ENCODE assay signal across 8 cellular contexts in the genomic region with DNA sequence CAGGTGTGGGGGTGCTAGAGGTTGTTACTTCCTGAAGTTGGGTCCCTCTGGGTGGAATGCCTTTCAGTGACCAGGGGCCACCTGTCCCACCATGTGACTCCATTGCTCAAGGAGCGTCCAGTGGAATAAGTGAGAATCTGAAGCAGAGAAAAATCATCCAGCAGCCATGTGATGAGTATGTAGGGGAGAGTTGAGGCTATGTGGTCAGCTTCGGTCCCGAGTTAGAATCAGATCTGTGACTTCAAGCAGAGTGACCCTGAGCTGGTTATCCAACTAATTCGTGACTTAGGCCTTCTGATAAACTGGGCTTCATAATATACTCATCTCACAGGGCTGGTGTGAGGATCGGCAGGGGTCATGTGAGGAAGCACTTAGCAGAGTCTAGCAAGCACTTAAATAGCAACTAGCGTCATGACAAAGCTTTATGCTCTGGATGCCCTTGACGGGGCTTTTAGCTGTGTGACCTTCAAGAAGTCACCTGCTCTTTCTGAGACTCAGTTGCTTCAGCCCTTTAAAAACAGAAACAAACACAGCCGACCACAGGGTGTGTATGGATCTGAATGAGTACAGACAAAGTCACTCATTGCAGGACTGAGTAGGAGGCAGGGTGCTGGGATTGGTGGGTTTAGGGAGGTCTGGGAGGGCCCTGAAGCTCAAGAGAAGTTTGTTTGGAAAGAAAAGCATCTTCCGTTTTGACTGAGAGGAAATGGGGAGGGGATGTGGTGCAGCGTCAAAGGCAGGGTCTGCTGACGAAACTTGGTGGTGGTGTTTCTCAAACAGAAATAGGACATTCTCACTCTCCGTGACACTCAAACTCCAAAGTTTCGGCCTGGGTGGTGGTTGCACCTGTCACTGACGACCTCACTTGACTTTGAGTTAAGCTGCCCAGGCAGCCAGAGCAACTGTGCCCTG.
DNase-seq lines count a peak whose midpoint lies in the region; ATAC-seq and TF ChIP-seq lines count a peak whose summit lies in the region.

No MANE protein-coding gene starts in this region.

- H3K79me2 ChIP-seq in PC-9 (ENCODE audit: low read depth): no peaks in the 10 kb centered on the region
- H3K79me2 ChIP-seq in GM23248 (ENCODE audit: insufficient read depth): no peaks in the 10 kb centered on the region

- no peaks in the 10 kb centered on the region for H3K9me3 ChIP-seq in PC-9 (ENCODE audit: insufficient read depth, low read depth)
- H3K9me3 ChIP-seq in GM23248 (ENCODE audit: low read depth): no peaks in the 10 kb centered on the region

- ATAC-seq in GM19324 (IDR thresholded peaks at IDR 0.05; ENCODE audit: low FRiP score, unreplicated experiment) (peak; percentile 72), HG03196 (IDR thresholded peaks at IDR 0.05; ENCODE audit: unreplicated experiment) (peak; percentile 76), left colon (peak; percentile 6)
- peak; percentile 89 for ATAC-seq in activated CD4-positive, alpha-beta T cell treated with anti-CD3 and anti-CD28 coated beads for 36 hours
- peak; percentile 95 for ATAC-seq in stimulated activated naive CD8-positive, alpha-beta T cell treated with anti-CD3 and anti-CD28 coated beads, Interleukin-15, amount 100 ng/mL, for 72 hours

- H3K9me2 ChIP-seq in PC-9 (ENCODE audit: insufficient read depth) (no peaks in the 10 kb centered on the region), GM23248 (ENCODE audit: insufficient read depth) (no peaks in the 10 kb centered on the region)

- in situ Hi-C loops in GM23248 (cut with MboI): loop anchor here (10.0 kb wide), 1 partner anchor 467 kb away; no protein-coding TSS in a partner anchor

- H3K27ac ChIP-seq in PC-9 (no peak overlapping the region), GM23248 (no peak overlapping the region)

- peak overlapping the region; percentile 97 for H3K27ac Mint-ChIP-seq in activated CD4-positive, alpha-beta T cell treated with anti-CD3 and anti-CD28 coated beads for 36 hours
- H3K27ac Mint-ChIP-seq in stimulated activated naive CD8-positive, alpha-beta T cell treated with anti-CD3 and anti-CD28 coated beads, Interleukin-15, amount 100 ng/mL, for 72 hours: peak overlapping the region; percentile 91 to 99

- H3F3A ChIP-seq in PC-9 (ENCODE audit: insufficient read depth, low read depth) (no peaks in the 10 kb centered on the region), GM23248 (ENCODE audit: insufficient read depth) (no peaks in the 10 kb centered on the region)

- no peaks in the 10 kb centered on the region for H4K20me1 ChIP-seq in PC-9 (ENCODE audit: insufficient read depth)
- H4K20me1 ChIP-seq in GM23248 (ENCODE audit: insufficient read depth): no peaks in the 10 kb centered on the region

- no TSS peak for BruUV-seq in PC-9 (replicated peaks; lab: Mats Ljungman, UMichigan)

- peak overlapping the region; percentile 40 for H3K4me3 Mint-ChIP-seq in activated CD4-positive, alpha-beta T cell treated with anti-CD3 and anti-CD28 coated beads for 36 hours
- peak overlapping the region; percentile 68 to 76 for H3K4me3 Mint-ChIP-seq in stimulated activated naive CD8-positive, alpha-beta T cell treated with anti-CD3 and anti-CD28 coated beads, Interleukin-15, amount 100 ng/mL, for 72 hours

- H3K4me1 ChIP-seq in PC-9 (replicated peaks; ENCODE audit: insufficient read depth) (no peaks in the 10 kb centered on the region), GM23248 (ENCODE audit: insufficient read depth) (no peaks in the 10 kb centered on the region; the same call in 1 of the 2 replicates)

- no peaks in the 10 kb centered on the region for H3K36me3 Mint-ChIP-seq in activated CD4-positive, alpha-beta T cell treated with anti-CD3 and anti-CD28 coated beads for 36 hours (ENCODE audit: low read depth)

- no peaks in the 10 kb centered on the region for H3K27me3 Mint-ChIP-seq in activated CD4-positive, alpha-beta T cell treated with anti-CD3 and anti-CD28 coated beads for 36 hours
- H3K27me3 Mint-ChIP-seq in stimulated activated naive CD8-positive, alpha-beta T cell treated with anti-CD3 and anti-CD28 coated beads, Interleukin-15, amount 100 ng/mL, for 72 hours: no peaks in the 10 kb centered on the region

- no peak for TF ChIP-seq CTCF in PC-9 (conservative IDR thresholded peaks at IDR 0.05)

- CTCF ChIA-PET in activated CD4-positive, alpha-beta T cell treated with anti-CD3 and anti-CD28 coated beads for 36 hours (lab: Charles Lee): interaction anchor here (0.6 to 5.4 kb wide), 19 partner anchors 8 to 467 kb away, joined by 3 to 80 read pairs (median 5); a partner anchor contains a TSS
- CTCF ChIA-PET in PC-9 (lab: Charles Lee): no interaction called here

- H3K4me2 ChIP-seq in PC-9 (no peak overlapping the region), GM23248 (ENCODE audit: unreplicated experiment) (no peak overlapping the region)

- H3K4me3 ChIP-seq in PC-9 (no peak overlapping the region), GM23248 (no peak overlapping the region)

- 45 to 48% methylated on average over 14 of the region's 14 CpGs for WGBS in GM23248 (ENCODE audit: low coverage in 1 of 2, low lambda C conversion rate in 2 of 2, missing lambda C conversion rate in 2 of 2), 2 experiments

- H3K9me3 Mint-ChIP-seq in activated CD4-positive, alpha-beta T cell treated with anti-CD3 and anti-CD28 coated beads for 36 hours (ENCODE audit: low read depth): no peaks in the 10 kb centered on the region
- no peaks in the 10 kb centered on the region for H3K9me3 Mint-ChIP-seq in stimulated activated naive CD8-positive, alpha-beta T cell treated with anti-CD3 and anti-CD28 coated beads, Interleukin-15, amount 100 ng/mL, for 72 hours

- intact Hi-C loops in activated CD4-positive, alpha-beta T cell treated with anti-CD3 and anti-CD28 coated beads for 36 hours (cut with DNase I, micrococcal nuclease): loop anchor here (1.0 to 5.0 kb wide), 27 partner anchors 20 to 1465 kb away; a partner anchor contains a TSS
- intact Hi-C loops in left colon (cut with DNase I, micrococcal nuclease) (loop anchor here in 1 of 2 donors (10.0 kb wide), 1 partner anchor 467 kb away; no protein-coding TSS in a partner anchor), PC-9 (cut with micrococcal nuclease; ENCODE audit: unreplicated experiment) (no loop called here)

- POLR2A ChIA-PET in activated CD4-positive, alpha-beta T cell treated with anti-CD3 and anti-CD28 coated beads for 36 hours (lab: Charles Lee): interaction anchor here (0.5 to 1.9 kb wide), 25 partner anchors 19 to 512 kb away, joined by 3 to 21 read pairs (median 6); a partner anchor contains a TSS
- POLR2A ChIA-PET in PC-9 (lab: Charles Lee; ENCODE audit: unreplicated experiment): interaction anchor here (0.6 kb wide), 1 partner anchor 467 kb away, joined by 5 read pairs; no protein-coding TSS in a partner anchor

- H3K9ac ChIP-seq in GM23248: no peak overlapping the region

- H3K36me3 ChIP-seq in PC-9 (ENCODE audit: low read depth) (no peaks in the 10 kb centered on the region), GM23248 (ENCODE audit: low read depth) (no peaks in the 10 kb centered on the region)

- H3K27me3 ChIP-seq in PC-9 (ENCODE audit: insufficient read depth, low read depth): no peaks in the 10 kb centered on the region
- H3K27me3 ChIP-seq in GM23248 (replicated peaks; ENCODE audit: insufficient read depth): no peaks in the 10 kb centered on the region; the same call in 1 of the 2 replicates

- peaks cover 63% of the 10 kb centered on the region for H3K4me1 Mint-ChIP-seq in activated CD4-positive, alpha-beta T cell treated with anti-CD3 and anti-CD28 coated beads for 36 hours
- peaks cover 58% of the 10 kb centered on the region for H3K4me1 Mint-ChIP-seq in stimulated activated naive CD8-positive, alpha-beta T cell treated with anti-CD3 and anti-CD28 coated beads, Interleukin-15, amount 100 ng/mL, for 72 hours

- DNase-seq in activated CD4-positive, alpha-beta T cell treated with anti-CD3 and anti-CD28 coated beads for 36 hours: peak; percentile 92
- DNase-seq in left colon: peak; percentile 29 to 36
- DNase-seq in stimulated activated naive CD8-positive, alpha-beta T cell treated with anti-CD3 and anti-CD28 coated beads, Interleukin-15, amount 100 ng/mL, for 72 hours: peak; percentile 80 to 95
- DNase-seq in NCI-H1092 (lab: John Stamatoyannopoulos, UW): no peak
- DNase-seq in PC-9: no peak
- no peak for DNase-seq in GM23248

- H2AFZ ChIP-seq in PC-9: no peak overlapping the region
- H2AFZ ChIP-seq in GM23248: no peak overlapping the region

Comparison
In these comparisons a context has a peak if more than half of its experiments do, and no peak if none do; other contexts are left out.
1. ATAC-seq: peak in every context shown above with its lines; median percentile 95 in stimulated activated naive CD8-positive, alpha-beta T cell treated with anti-CD3 and anti-CD28 coated beads, Interleukin-15, amount 100 ng/mL, for 72 hours; 89 in activated CD4-positive, alpha-beta T cell treated with anti-CD3 and anti-CD28 coated beads for 36 hours; 76 in HG03196; 72 in GM19324; 6 in left colon.
2. DNase-seq: peak in activated CD4-positive, alpha-beta T cell treated with anti-CD3 and anti-CD28 coated beads for 36 hours (single experiment), left colon (2 of 2) and stimulated activated naive CD8-positive, alpha-beta T cell treated with anti-CD3 and anti-CD28 coated beads, Interleukin-15, amount 100 ng/mL, for 72 hours (2 of 2); none in NCI-H1092 (single experiment), PC-9 (0 of 2) and GM23248 (single experiment).